8 cellular contexts compared by ENCODE assay signal in the genomic region with DNA sequence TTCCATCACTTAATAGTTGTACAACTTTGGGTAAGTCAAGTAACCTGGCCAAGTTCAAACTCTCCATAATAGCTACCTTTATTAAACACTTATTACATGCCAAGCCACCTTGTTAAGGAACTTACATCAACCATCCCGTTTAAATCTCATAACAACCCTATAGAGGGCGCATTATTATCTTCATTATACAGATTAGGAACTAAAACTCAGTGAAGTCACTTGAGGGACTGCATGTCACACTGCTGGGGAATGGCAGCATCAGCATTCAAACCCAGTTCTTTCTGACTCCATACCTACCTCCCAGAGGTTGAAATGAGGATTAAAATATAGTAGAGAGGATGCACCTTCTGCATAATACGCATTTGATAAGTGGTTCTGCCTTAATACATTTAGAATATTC. TPM values are rescaled to one million over a fixed set of nuclear protein-coding genes. Genes with fewer than 3 reads are reported as not detected.
DNase-seq lines count a peak whose midpoint lies in the region; ATAC-seq and TF ChIP-seq lines count a peak whose summit lies in the region.

No MANE protein-coding gene starts in this region.

- H3K27ac Mint-ChIP-seq in chondrocyte (ENCODE audit: unreplicated experiment) (no peak overlapping the region), neural crest cell (ENCODE audit: unreplicated experiment) (no peak overlapping the region)
- no peak overlapping the region for H3K27ac Mint-ChIP-seq in activated CD8-positive, alpha-beta memory T cell treated with anti-CD3 and anti-CD28 coated beads, Interleukin-2, amount 10 ng/mL, durations not matched to agents 7 days and 5 days

- ATAC-seq in GM21786 (IDR thresholded peaks at IDR 0.05; ENCODE audit: unreplicated experiment) (no peak), GM19452 (IDR thresholded peaks at IDR 0.05; ENCODE audit: unreplicated experiment) (no peak)
- no peak for ATAC-seq in activated CD8-positive, alpha-beta memory T cell treated with anti-CD3 and anti-CD28 coated beads, Interleukin-2, amount 10 ng/mL, durations not matched to agents 7 days and 5 days

- H3K9me3 Mint-ChIP-seq in chondrocyte (ENCODE audit: low read depth) (no peaks in the 10 kb centered on the region), neural crest cell (no peaks in the 10 kb centered on the region)
- H3K9me3 Mint-ChIP-seq in activated CD8-positive, alpha-beta memory T cell treated with anti-CD3 and anti-CD28 coated beads, Interleukin-2, amount 10 ng/mL, durations not matched to agents 7 days and 5 days (ENCODE audit: low read depth) = no peaks in the 10 kb centered on the region

- no peak overlapping the region for H3K4me3 Mint-ChIP-seq in chondrocyte (ENCODE audit: unreplicated experiment)
- H3K4me3 Mint-ChIP-seq in neural crest cell = no peak overlapping the region
- no peak overlapping the region for H3K4me3 Mint-ChIP-seq in activated CD8-positive, alpha-beta memory T cell treated with anti-CD3 and anti-CD28 coated beads, Interleukin-2, amount 10 ng/mL, durations not matched to agents 7 days and 5 days

- H3K27me3 Mint-ChIP-seq in chondrocyte (ENCODE audit: low read depth) (peaks cover 58% of the 10 kb centered on the region), neural crest cell (ENCODE audit: low read depth) (peaks cover 15% of the 10 kb centered on the region)
- H3K27me3 Mint-ChIP-seq in activated CD8-positive, alpha-beta memory T cell treated with anti-CD3 and anti-CD28 coated beads, Interleukin-2, amount 10 ng/mL, durations not matched to agents 7 days and 5 days = peaks cover 68% of the 10 kb centered on the region

- POLR2A ChIA-PET in GM10248 (lab: Yijun Ruan, JAX) = no interaction called here

- H3K36me3 Mint-ChIP-seq in chondrocyte (ENCODE audit: low read depth) = no peaks in the 10 kb centered on the region
- H3K36me3 Mint-ChIP-seq in neural crest cell (ENCODE audit: low read depth) = no peaks in the 10 kb centered on the region
- H3K36me3 Mint-ChIP-seq in activated CD8-positive, alpha-beta memory T cell treated with anti-CD3 and anti-CD28 coated beads, Interleukin-2, amount 10 ng/mL, durations not matched to agents 7 days and 5 days = no peaks in the 10 kb centered on the region

- CTCF ChIA-PET in GM10248 (lab: Yijun Ruan, JAX) = interaction anchor here (0.6 to 2.4 kb wide), 6 partner anchors 20 to 507 kb away, joined by 3 to 6 read pairs (median 3); no protein-coding TSS in a partner anchor
- CTCF ChIA-PET in activated CD8-positive, alpha-beta memory T cell treated with anti-CD3 and anti-CD28 coated beads, Interleukin-2, amount 10 ng/mL, durations not matched to agents 7 days and 5 days (lab: Charles Lee) = interaction anchor here (1.4 kb wide), 1 partner anchor 13 kb away, joined by 4 read pairs; no protein-coding TSS in a partner anchor

- peak; percentile 53 for TF ChIP-seq CTCF in GM10248 (IDR thresholded peaks at IDR 0.05; ENCODE audit: control extremely low read depth, extremely low read depth, low read depth, missing control alignments)
- peak; percentile 74 for TF ChIP-seq CTCF in chondrocyte (IDR thresholded peaks at IDR 0.05)
- peak; percentile 46 for TF ChIP-seq CTCF in neural crest cell (conservative IDR thresholded peaks at IDR 0.05)

- H3K4me1 Mint-ChIP-seq in chondrocyte (ENCODE audit: low read depth) (no peaks in the 10 kb centered on the region), neural crest cell (peaks cover 58% of the 10 kb centered on the region)
- no peaks in the 10 kb centered on the region for H3K4me1 Mint-ChIP-seq in activated CD8-positive, alpha-beta memory T cell treated with anti-CD3 and anti-CD28 coated beads, Interleukin-2, amount 10 ng/mL, durations not matched to agents 7 days and 5 days

- peak; percentile 46 for DNase-seq in GM10248 (ENCODE audit: extremely low spot score)
- peak; percentile 24 for DNase-seq in NCI-H1105 treated with DMSO at 0.1 percent for 48 hours (lab: John Stamatoyannopoulos, UW)
- DNase-seq in chondrocyte (ENCODE audit: low spot score) = no peak
- DNase-seq in neural crest cell (ENCODE audit: low read depth, low spot score) = no peak
- DNase-seq in activated gamma-delta T cell (lab: John Stamatoyannopoulos, UW) = no peak
- DNase-seq in activated CD8-positive, alpha-beta memory T cell treated with anti-CD3 and anti-CD28 coated beads, Interleukin-2, amount 10 ng/mL, durations not matched to agents 7 days and 5 days = no peak

RNA-seq across cellular contexts. Expression of a gene that starts 47.1 kb away (rescaled TPM):
- total RNA-seq in chondrocyte (not detected in 3 replicates), neural crest cell (not detected in 2 replicates)
- total RNA-seq in activated CD8-positive, alpha-beta memory T cell treated with anti-CD3 and anti-CD28 coated beads, Interleukin-2, amount 10 ng/mL, durations not matched to agents 7 days and 5 days = not detected

RNA-seq across cellular contexts. Expression of a gene that starts 47.5 kb away (rescaled TPM):
- not detected in 3 replicates for total RNA-seq in chondrocyte
- 1.3 and 1.4 TPM in 2 replicates for total RNA-seq in neural crest cell
- total RNA-seq in activated CD8-positive, alpha-beta memory T cell treated with anti-CD3 and anti-CD28 coated beads, Interleukin-2, amount 10 ng/mL, durations not matched to agents 7 days and 5 days = 1 to 10 TPM in 1 of 2 experiments, under 1 TPM in 1; 0.23 to 1.1 TPM

RNA-seq across cellular contexts. Expression of a gene that starts 57.3 kb away (rescaled TPM):
- total RNA-seq in chondrocyte (not detected in 3 replicates), neural crest cell (0.30 and 0.44 TPM in 2 replicates)
- total RNA-seq in activated CD8-positive, alpha-beta memory T cell treated with anti-CD3 and anti-CD28 coated beads, Interleukin-2, amount 10 ng/mL, durations not matched to agents 7 days and 5 days = not detected

Comparison
In these comparisons a context has a peak if more than half of its experiments do, and no peak if none do; other contexts are left out.
1. DNase-seq: peak in GM10248 (single experiment) and NCI-H1105 treated with DMSO at 0.1 percent for 48 hours (single experiment); none in chondrocyte (single experiment), neural crest cell (single experiment), activated gamma-delta T cell (single experiment) and activated CD8-positive, alpha-beta memory T cell treated with anti-CD3 and anti-CD28 coated beads, Interleukin-2, amount 10 ng/mL, durations not matched to agents 7 days and 5 days (single experiment).
2. Peak in every context shown above with its lines, with median percentiles within 50 percentile points of each other: CTCF ChIP-seq.